In the genomic region with DNA sequence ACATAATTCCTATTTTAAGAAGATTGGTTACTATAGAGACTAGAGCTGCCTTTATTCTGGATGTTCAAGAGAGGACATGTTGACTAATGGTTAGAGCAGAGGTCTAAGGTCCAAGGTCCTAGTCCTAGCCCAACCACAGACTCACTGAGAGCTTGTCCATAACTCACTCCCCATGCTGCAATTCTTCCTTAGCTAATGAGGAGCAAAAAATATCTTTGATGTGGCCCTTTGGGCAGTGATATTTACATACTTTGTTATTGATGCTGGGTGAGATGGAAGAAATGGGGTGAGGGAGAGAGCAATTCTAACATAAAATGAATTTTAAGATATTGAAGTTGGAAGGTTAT, we compare ENCODE assay signal across 2 cellular contexts.
TF ChIP-seq lines count a peak whose summit lies in the region.

No MANE protein-coding gene starts in this region.

TF ChIP-seq in HepG2, 621 proteins besides CTCF, POLR2A, EP300 and RAD21:
- TF ChIP-seq, protein P1, sequence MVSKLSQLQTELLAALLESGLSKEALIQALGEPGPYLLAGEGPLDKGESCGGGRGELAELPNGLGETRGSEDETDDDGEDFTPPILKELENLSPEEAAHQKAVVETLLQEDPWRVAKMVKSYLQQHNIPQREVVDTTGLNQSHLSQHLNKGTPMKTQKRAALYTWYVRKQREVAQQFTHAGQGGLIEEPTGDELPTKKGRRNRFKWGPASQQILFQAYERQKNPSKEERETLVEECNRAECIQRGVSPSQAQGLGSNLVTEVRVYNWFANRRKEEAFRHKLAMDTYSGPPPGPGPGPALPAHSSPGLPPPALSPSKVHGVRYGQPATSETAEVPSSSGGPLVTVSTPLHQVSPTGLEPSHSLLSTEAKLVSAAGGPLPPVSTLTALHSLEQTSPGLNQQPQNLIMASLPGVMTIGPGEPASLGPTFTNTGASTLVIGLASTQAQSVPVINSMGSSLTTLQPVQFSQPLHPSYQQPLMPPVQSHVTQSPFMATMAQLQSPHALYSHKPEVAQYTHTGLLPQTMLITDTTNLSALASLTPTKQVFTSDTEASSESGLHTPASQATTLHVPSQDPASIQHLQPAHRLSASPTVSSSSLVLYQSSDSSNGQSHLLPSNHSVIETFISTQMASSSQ (IDR thresholded peaks at IDR 0.05; ENCODE audit: low read depth), result no peak
- TF ChIP-seq, protein P1 (CRISPR knock-in tag; IDR thresholded peaks at IDR 0.05; ENCODE audit: borderline replicate concordance), result no peak
- TF ChIP-seq ZNF614 (CRISPR knock-in tag; IDR thresholded peaks at IDR 0.05; ENCODE audit: borderline replicate concordance) (peak; percentile 55; the same call in 1 of the 2 replicates), HNF4G (IDR thresholded peaks at IDR 0.05; ENCODE audit: borderline replicate concordance, low read depth, low read length) (peak; percentile 21; the same call in 1 of the 2 replicates), HNF4G (CRISPR knock-in tag; IDR thresholded peaks at IDR 0.05; ENCODE audit: borderline replicate concordance, low read depth) (no peak)
TF ChIP-seq in HepG2: peak in this region for 2.

TF ChIP-seq in K562, 482 proteins besides CTCF, POLR2A, EP300 and RAD21:
- TF ChIP-seq, protein P2, sequence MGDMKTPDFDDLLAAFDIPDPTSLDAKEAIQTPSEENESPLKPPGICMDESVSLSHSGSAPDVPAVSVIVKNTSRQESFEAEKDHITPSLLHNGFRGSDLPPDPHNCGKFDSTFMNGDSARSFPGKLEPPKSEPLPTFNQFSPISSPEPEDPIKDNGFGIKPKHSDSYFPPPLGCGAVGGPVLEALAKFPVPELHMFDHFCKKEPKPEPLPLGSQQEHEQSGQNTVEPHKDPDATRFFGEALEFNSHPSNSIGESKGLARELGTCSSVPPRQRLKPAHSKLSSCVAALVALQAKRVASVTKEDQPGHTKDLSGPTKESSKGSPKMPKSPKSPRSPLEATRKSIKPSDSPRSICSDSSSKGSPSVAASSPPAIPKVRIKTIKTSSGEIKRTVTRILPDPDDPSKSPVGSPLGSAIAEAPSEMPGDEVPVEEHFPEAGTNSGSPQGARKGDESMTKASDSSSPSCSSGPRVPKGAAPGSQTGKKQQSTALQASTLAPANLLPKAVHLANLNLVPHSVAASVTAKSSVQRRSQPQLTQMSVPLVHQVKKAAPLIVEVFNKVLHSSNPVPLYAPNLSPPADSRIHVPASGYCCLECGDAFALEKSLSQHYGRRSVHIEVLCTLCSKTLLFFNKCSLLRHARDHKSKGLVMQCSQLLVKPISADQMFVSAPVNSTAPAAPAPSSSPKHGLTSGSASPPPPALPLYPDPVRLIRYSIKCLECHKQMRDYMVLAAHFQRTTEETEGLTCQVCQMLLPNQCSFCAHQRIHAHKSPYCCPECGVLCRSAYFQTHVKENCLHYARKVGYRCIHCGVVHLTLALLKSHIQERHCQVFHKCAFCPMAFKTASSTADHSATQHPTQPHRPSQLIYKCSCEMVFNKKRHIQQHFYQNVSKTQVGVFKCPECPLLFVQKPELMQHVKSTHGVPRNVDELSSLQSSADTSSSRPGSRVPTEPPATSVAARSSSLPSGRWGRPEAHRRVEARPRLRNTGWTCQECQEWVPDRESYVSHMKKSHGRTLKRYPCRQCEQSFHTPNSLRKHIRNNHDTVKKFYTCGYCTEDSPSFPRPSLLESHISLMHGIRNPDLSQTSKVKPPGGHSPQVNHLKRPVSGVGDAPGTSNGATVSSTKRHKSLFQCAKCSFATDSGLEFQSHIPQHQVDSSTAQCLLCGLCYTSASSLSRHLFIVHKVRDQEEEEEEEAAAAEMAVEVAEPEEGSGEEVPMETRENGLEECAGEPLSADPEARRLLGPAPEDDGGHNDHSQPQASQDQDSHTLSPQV (IDR thresholded peaks at IDR 0.05), result 0 out of 2 replicates have a peak, but pooled peaks have one; percentile 2
- no peak for TF ChIP-seq ZNF589 (CRISPR knock-in tag; IDR thresholded peaks at IDR 0.05; ENCODE audit: low read depth)
